12 cellular contexts compared by ENCODE assay signal in genomic region chr10:49285232-49285631, GRCh38. TPM values are rescaled to one million over a fixed set of nuclear protein-coding genes. Genes with fewer than 3 reads are reported as not detected.
DNase-seq lines count a peak whose midpoint lies in the region; ATAC-seq, FAIRE-seq and TF ChIP-seq lines count a peak whose summit lies in the region.
"Had no signal": no experiment of that assay in that cellular context is flagged by ENCODE, and none has a peak within 500 bp of the region (broad histone marks: within the 10 kb centered on the region; RNA-seq: fewer than 3 reads in every experiment).

No MANE protein-coding gene starts in this region.

- H3K9me3 Mint-ChIP-seq in progenitor cell of endocrine pancreas (ENCODE audit: low read depth), result peaks cover 2% of the 10 kb centered on the region
- H3K9me3 Mint-ChIP-seq: stimulated activated naive CD8-positive, alpha-beta T cell treated with anti-CD3 and anti-CD28 coated beads, Interleukin-15, Interleukin-2, amounts not matched to agents 100 ng/mL and 50 ng/mL, for 24 hours had no signal

- intact Hi-C loops in K562 (cut with micrococcal nuclease), result no loop called here

- POLR2A ChIA-PET in K562 (lab: Yijun Ruan, JAX), result no interaction called here

- CTCF ChIA-PET in K562 (lab: Yijun Ruan, JAX; ENCODE audit: low intra/inter-chr PET ratio), result no interaction called here

- FAIRE-seq in K562 (lab: Jason Lieb, UNC), result peak; percentile 40

- in situ Hi-C loops in K562 (cut with MboI), result no loop called here

- H3K4me1 Mint-ChIP-seq in progenitor cell of endocrine pancreas (ENCODE audit: low read depth), result peaks cover 2% of the 10 kb centered on the region

- H3K4me2 ChIP-seq in MM.1S (ENCODE audit: low read depth, low read length) (no peak overlapping the region), K562 (ENCODE audit: insufficient read depth, low read length) (no peak overlapping the region)

- H3F3A ChIP-seq in MM.1S (ENCODE audit: insufficient read depth, low read length), result peaks cover 10% of the 10 kb centered on the region; the same call in 1 of the 2 replicates

- H3K4me3 Mint-ChIP-seq in progenitor cell of endocrine pancreas (ENCODE audit: low read depth), result no peak overlapping the region
- H3K4me3 Mint-ChIP-seq: stimulated activated naive CD8-positive, alpha-beta T cell treated with anti-CD3 and anti-CD28 coated beads, Interleukin-15, Interleukin-2, amounts not matched to agents 100 ng/mL and 50 ng/mL, for 24 hours had no signal

- H3K27ac ChIP-seq in MM.1S (ENCODE audit: low read length), result no peak overlapping the region
- no peak overlapping the region for H3K27ac ChIP-seq in K562 (ENCODE audit: extremely low read depth, low read depth, low read length)
- H3K27ac ChIP-seq: coronary artery, Peyer's patch had no signal

- H3K9ac ChIP-seq in MM.1S (ENCODE audit: low read length) (no peak overlapping the region), K562 (ENCODE audit: insufficient read depth in 1 of 2, low read depth in 2 of 2, low read length in 2 of 2) (no peak overlapping the region)

- H3K4me3 ChIP-seq in AG10803 (ENCODE audit: low read length) (no peak overlapping the region), MM.1S (ENCODE audit: low read length) (no peak overlapping the region), K562 (no peak overlapping the region)
- H3K4me3 ChIP-seq: coronary artery, Peyer's patch had no signal

- TF ChIP-seq EP300 in K562 (IDR thresholded peaks at IDR 0.05; ENCODE audit: low read length), result no peak

- H3K4me1 ChIP-seq in MM.1S (ENCODE audit: low read length) (peaks cover 7% of the 10 kb centered on the region), K562 (replicated peaks in 1 of 2; ENCODE audit: control insufficient read depth in 2 of 2, insufficient read depth in 2 of 2, low read length in 2 of 2) (peaks cover 4 to 5% of the 10 kb centered on the region in 2 experiments; a peak in 3 of 5 replicates)
- H3K4me1 ChIP-seq: Peyer's patch had no signal

- H3K36me3 ChIP-seq in MM.1S (replicated peaks; ENCODE audit: insufficient read depth, low read length) (no peaks in the 10 kb centered on the region), K562 (ENCODE audit: control insufficient read depth, insufficient read depth, low read length) (no peaks in the 10 kb centered on the region)
- H3K36me3 ChIP-seq: Peyer's patch had no signal

- TF ChIP-seq RAD21 in K562 (CRISPR knock-in tag; conservative IDR thresholded peaks at IDR 0.05 in 1 of 2, IDR thresholded peaks at IDR 0.05 in 1 of 2), result no peak

- H4K20me1 ChIP-seq in MM.1S (ENCODE audit: insufficient read depth, low read length) (no peaks in the 10 kb centered on the region), K562 (replicated peaks; ENCODE audit: control insufficient read depth, insufficient read depth, low read length) (no peaks in the 10 kb centered on the region)

- no peaks in the 10 kb centered on the region for H3K79me2 ChIP-seq in MM.1S (ENCODE audit: low read length)
- no peaks in the 10 kb centered on the region for H3K79me2 ChIP-seq in K562 (ENCODE audit: control insufficient read depth, insufficient read depth, low read length)

- no peaks in the 10 kb centered on the region for H3K36me3 Mint-ChIP-seq in progenitor cell of endocrine pancreas (ENCODE audit: insufficient read depth)

- BruUV-seq in K562 (replicated peaks; lab: Mats Ljungman, UMichigan), result no TSS peak

- TF ChIP-seq POLR2A in K562 (conservative IDR thresholded peaks at IDR 0.05), result no peak

- no peaks in the 10 kb centered on the region for H3K27me3 ChIP-seq in MM.1S (replicated peaks; ENCODE audit: insufficient read depth, low read length)
- no peaks in the 10 kb centered on the region for H3K27me3 ChIP-seq in K562 (ENCODE audit: control insufficient read depth in 2 of 2, insufficient read depth in 2 of 2, low read length in 2 of 2)
- H3K27me3 ChIP-seq: Peyer's patch had no signal

- TF ChIP-seq CTCF in AG10803 (conservative IDR thresholded peaks at IDR 0.05; ENCODE audit: low read length), result no peak
- no peak for TF ChIP-seq CTCF in MM.1S (IDR thresholded peaks at IDR 0.05; ENCODE audit: low read length)
- no peak for TF ChIP-seq CTCF in K562 (IDR thresholded peaks at IDR 0.05 in 2 of 3, conservative IDR thresholded peaks at IDR 0.05 in 1 of 3; ENCODE audit: insufficient read depth in 2 of 3, low read depth in 1 of 3, low read length in 3 of 3)
- TF ChIP-seq CTCF in progenitor cell of endocrine pancreas (IDR thresholded peaks at IDR 0.05; ENCODE audit: unreplicated experiment), result no peak

- no peak overlapping the region for H3K27ac Mint-ChIP-seq in progenitor cell of endocrine pancreas
- H3K27ac Mint-ChIP-seq: stimulated activated naive CD8-positive, alpha-beta T cell treated with anti-CD3 and anti-CD28 coated beads, Interleukin-15, Interleukin-2, amounts not matched to agents 100 ng/mL and 50 ng/mL, for 24 hours had no signal

- H2AFZ ChIP-seq in MM.1S (ENCODE audit: low read length), result no peak overlapping the region
- no peak overlapping the region for H2AFZ ChIP-seq in K562 (ENCODE audit: low read depth, low read length)

- DNase-seq in AG10803 (ENCODE audit: low read depth) (peak; percentile 4), MM.1S (peak; percentile 89), K562 (ENCODE audit: extremely low read depth in 1 of 4, low spot score in 3 of 4) (no peak), medulla oblongata (ENCODE audit: extremely low spot score) (peak; percentile 53), SHP77 treated with DMSO at 0.1 percent for 48 hours (lab: John Stamatoyannopoulos, UW) (no peak), cerebellar nuclear complex (lab: John Stamatoyannopoulos, UW) (no peak), progenitor cell of endocrine pancreas (ENCODE audit: low spot score, unreplicated experiment) (no peak)
- DNase-seq: Peyer's patch had no signal

- ATAC-seq in K562, result no peak
- no peak for ATAC-seq in GM21360 (IDR thresholded peaks at IDR 0.05; ENCODE audit: unreplicated experiment)

- peaks cover 9% of the 10 kb centered on the region for H3K27me3 Mint-ChIP-seq in progenitor cell of endocrine pancreas

- no peaks in the 10 kb centered on the region for H3K9me2 ChIP-seq in MM.1S (replicated peaks; ENCODE audit: insufficient read depth, low read length)

- H3K9me3 ChIP-seq in MM.1S (replicated peaks; ENCODE audit: insufficient read depth, low read length) (no peaks in the 10 kb centered on the region), K562 (replicated peaks; ENCODE audit: control insufficient read depth, insufficient read depth, low read depth, low read length) (no peaks in the 10 kb centered on the region)
- H3K9me3 ChIP-seq: Peyer's patch had no signal

- 48% methylated on average over 3 of the region's 3 CpGs for WGBS in K562 (ENCODE audit: insufficient coverage, low coverage, missing lambda C conversion rate)

- H3K9me1 ChIP-seq in K562 (ENCODE audit: control insufficient read depth, insufficient read depth, low read length), result no peaks in the 10 kb centered on the region

TF ChIP-seq in K562, 482 proteins besides CTCF, POLR2A, EP300 and RAD21 (continues in another document):
- TF ChIP-seq PKNOX1 (IDR thresholded peaks at IDR 0.05), result 0 out of 2 replicates have a peak, but pooled peaks have one; percentile 5

RNA-seq across cellular contexts. Expression of gene C10orf71, which starts 13.7 kb away (rescaled TPM):
- total RNA-seq in K562 (2011; cell fraction: chromatin; rRNA removed; ENCODE audit: low replicate concordance), result 9.0 and 13.8 TPM in 2 replicates
- 5.0 and 7.8 TPM in 2 replicates for total RNA-seq in K562 (2011; cell fraction: nucleolus; rRNA removed)
- total RNA-seq in K562 (2011; cell fraction: nucleoplasm; rRNA removed), result 6.0 and 7.1 TPM in 2 replicates
- total RNA-seq in K562 (2014; rRNA removed), result 1.1 and 1.7 TPM in 2 replicates
- total RNA-seq in K562 (2014; rRNA removed; fragmentation: Illumina TruSeq; extraction: Trizol), result 1.7 and 2.2 TPM in 2 replicates
- total RNA-seq in K562 (2015; rRNA removed; fragmentation: Illumina TruSeq; extraction: Trizol), result 1.5 and 2.4 TPM in 2 replicates
- total RNA-seq in K562 (2021), result 4.5 and 4.9 TPM in 2 replicates
- 0.89 and 1.0 TPM in 2 replicates for polyA plus RNA-seq in K562 (2011; rRNA removed)
- 0.71 and 1.0 TPM in 2 replicates for polyA plus RNA-seq in K562 (2011; cell fraction: cytosol; rRNA removed)
- 2.5 and 5.7 TPM in 2 replicates for polyA plus RNA-seq in K562 (2011; cell fraction: nucleus; rRNA removed)
- polyA plus RNA-seq in K562 (2012), result 2.2 TPM in 2 replicates
- polyA plus RNA-seq in K562 (2014; fragmentation: Illumina TruSeq; extraction: Trizol), result 2.1 and 2.5 TPM in 2 replicates
- polyA plus RNA-seq in K562 (2014; fragmentation: Nextera tagmentation; extraction: Ambion mirVana), result under 1 TPM; 0.06 to 0.30 TPM
- polyA plus RNA-seq in K562 (2014; rRNA removed), result 1.1 and 1.3 TPM in 2 replicates
- 3.6 TPM in 2 replicates for polyA minus RNA-seq in K562 (2011; rRNA and poly(A)+ RNA removed)
- 2.8 and 3.1 TPM in 2 replicates for polyA minus RNA-seq in K562 (2011; cell fraction: cytosol; rRNA and poly(A)+ RNA removed)
- polyA minus RNA-seq in K562 (2011; cell fraction: nucleus; rRNA and poly(A)+ RNA removed), result 5.8 and 7.6 TPM in 2 replicates
- total RNA-seq in progenitor cell of endocrine pancreas, result not detected in 2 replicates
- total RNA-seq: fibroblast of lung, Peyer's patch had no signal
- polyA plus RNA-seq: fibroblast of lung had no signal

Comparison
In these comparisons a context has a peak if more than half of its experiments do, and no peak if none do; other contexts are left out.
1. DNase-seq: peak in AG10803 (single experiment), MM.1S (single experiment) and medulla oblongata (single experiment); none in K562 (0 of 4), SHP77 treated with DMSO at 0.1 percent for 48 hours (single experiment), cerebellar nuclear complex (0 of 2) and progenitor cell of endocrine pancreas (single experiment).